ENCODE assay signal across 2 cellular contexts in genomic region chr4:151268905-151269304, GRCh38.
TF ChIP-seq lines count a peak whose summit lies in the region.

No MANE protein-coding gene starts in this region.

TF ChIP-seq in HEK293, 187 proteins besides CTCF, POLR2A, EP300 and RAD21:
- TF ChIP-seq ZNF184 (tag by site-specific recombination; IDR thresholded peaks at IDR 0.05) = peak; percentile 88

TF ChIP-seq in K562, 482 proteins besides CTCF, POLR2A, EP300 and RAD21:
- peak; percentile 60; the same call in 1 of the 2 replicates for TF ChIP-seq ZNF184 (CRISPR knock-in tag; IDR thresholded peaks at IDR 0.05)
